Comparison of ENCODE assay signal across 1 cellular context in the genomic region with DNA sequence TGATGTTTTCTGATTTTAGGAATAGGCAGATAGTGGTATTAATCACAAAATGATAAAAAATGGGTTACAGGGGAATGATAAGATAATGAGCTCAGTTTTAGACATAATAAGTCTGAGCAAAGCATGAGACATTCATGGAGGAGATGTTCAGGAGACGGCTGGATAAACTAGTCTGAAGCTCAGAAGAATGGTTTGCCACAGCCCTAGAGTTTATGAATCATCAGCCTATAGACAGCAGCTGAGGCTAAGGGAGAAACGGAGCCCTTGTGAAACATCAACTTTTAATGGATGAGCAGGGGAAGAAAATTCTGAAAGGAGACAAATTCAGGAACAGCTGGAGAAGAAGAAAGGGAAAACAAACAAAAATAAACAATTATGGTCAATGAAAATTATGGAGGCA.
TF ChIP-seq lines count a peak whose summit lies in the region.

No MANE protein-coding gene starts in this region.

TF ChIP-seq in GM23338, 12 proteins besides CTCF, POLR2A, EP300 and RAD21 (continued from another document):
- TF ChIP-seq, protein P1, sequence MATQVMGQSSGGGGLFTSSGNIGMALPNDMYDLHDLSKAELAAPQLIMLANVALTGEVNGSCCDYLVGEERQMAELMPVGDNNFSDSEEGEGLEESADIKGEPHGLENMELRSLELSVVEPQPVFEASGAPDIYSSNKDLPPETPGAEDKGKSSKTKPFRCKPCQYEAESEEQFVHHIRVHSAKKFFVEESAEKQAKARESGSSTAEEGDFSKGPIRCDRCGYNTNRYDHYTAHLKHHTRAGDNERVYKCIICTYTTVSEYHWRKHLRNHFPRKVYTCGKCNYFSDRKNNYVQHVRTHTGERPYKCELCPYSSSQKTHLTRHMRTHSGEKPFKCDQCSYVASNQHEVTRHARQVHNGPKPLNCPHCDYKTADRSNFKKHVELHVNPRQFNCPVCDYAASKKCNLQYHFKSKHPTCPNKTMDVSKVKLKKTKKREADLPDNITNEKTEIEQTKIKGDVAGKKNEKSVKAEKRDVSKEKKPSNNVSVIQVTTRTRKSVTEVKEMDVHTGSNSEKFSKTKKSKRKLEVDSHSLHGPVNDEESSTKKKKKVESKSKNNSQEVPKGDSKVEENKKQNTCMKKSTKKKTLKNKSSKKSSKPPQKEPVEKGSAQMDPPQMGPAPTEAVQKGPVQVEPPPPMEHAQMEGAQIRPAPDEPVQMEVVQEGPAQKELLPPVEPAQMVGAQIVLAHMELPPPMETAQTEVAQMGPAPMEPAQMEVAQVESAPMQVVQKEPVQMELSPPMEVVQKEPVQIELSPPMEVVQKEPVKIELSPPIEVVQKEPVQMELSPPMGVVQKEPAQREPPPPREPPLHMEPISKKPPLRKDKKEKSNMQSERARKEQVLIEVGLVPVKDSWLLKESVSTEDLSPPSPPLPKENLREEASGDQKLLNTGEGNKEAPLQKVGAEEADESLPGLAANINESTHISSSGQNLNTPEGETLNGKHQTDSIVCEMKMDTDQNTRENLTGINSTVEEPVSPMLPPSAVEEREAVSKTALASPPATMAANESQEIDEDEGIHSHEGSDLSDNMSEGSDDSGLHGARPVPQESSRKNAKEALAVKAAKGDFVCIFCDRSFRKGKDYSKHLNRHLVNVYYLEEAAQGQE (IDR thresholded peaks at IDR 0.05; ENCODE audit: unreplicated experiment) = no peak
